Comparison of ENCODE assay signal across 1 cellular context in genomic region chr1:225944951-225945350, GRCh38.
TF ChIP-seq lines count a peak whose summit lies in the region.

No MANE protein-coding gene starts in this region.

TF ChIP-seq in K562, 482 proteins besides CTCF, POLR2A, EP300 and RAD21:
- peak; percentile 26 for TF ChIP-seq KDM5B (IDR thresholded peaks at IDR 0.05; ENCODE audit: insufficient replicate concordance, low read depth, low read length)
- TF ChIP-seq ZNF282 (CRISPR knock-in tag; IDR thresholded peaks at IDR 0.05) = no peak
TF ChIP-seq in K562: peak in this region for 1.
